Comparison of ENCODE assay signal across 14 cellular contexts in genomic region chr2:129903586-129904425, GRCh38.
DNase-seq lines count a peak whose midpoint lies in the region; ATAC-seq lines count a peak whose summit lies in the region.
"Had no signal": no experiment of that assay in that cellular context is flagged by ENCODE, and none has a peak within 500 bp of the region (broad histone marks: within the 10 kb centered on the region; RNA-seq: fewer than 3 reads in every experiment).

No MANE protein-coding gene starts in this region.

- H3K4me3 Mint-ChIP-seq in activated T-helper 1 cell treated with anti-CD3 and anti-CD28 coated beads, Interleukin-12 subunit alpha, Interleukin-12 subunit beta, Interleukin-2, Interleukin-4 antibody, amounts not matched to agents 30 ng/mL and 10 ng/mL and 1 ng/mL, durations not matched to agents 14 hours and 24 hours and 36 hours: no peak overlapping the region
- H3K4me3 Mint-ChIP-seq: CD8-positive, alpha-beta T cell had no signal

- intact Hi-C loops in activated T-helper 1 cell treated with anti-CD3 and anti-CD28 coated beads, Interleukin-12 subunit alpha, Interleukin-12 subunit beta, Interleukin-2, Interleukin-4 antibody, amounts not matched to agents 30 ng/mL and 10 ng/mL and 1 ng/mL, durations not matched to agents 14 hours and 24 hours and 36 hours (cut with micrococcal nuclease): no loop called here

- no peaks in the 10 kb centered on the region for H3K4me1 Mint-ChIP-seq in activated T-helper 1 cell treated with anti-CD3 and anti-CD28 coated beads, Interleukin-12 subunit alpha, Interleukin-12 subunit beta, Interleukin-2, Interleukin-4 antibody, amounts not matched to agents 30 ng/mL and 10 ng/mL and 1 ng/mL, durations not matched to agents 14 hours and 24 hours and 36 hours (ENCODE audit: low read depth)

- peak; percentile 39 for DNase-seq in ELF-1 (ENCODE audit: low read depth, low spot score)
- DNase-seq in ecto neural progenitor cell (ENCODE audit: low spot score): peak; percentile 65
- peak; percentile 24 for DNase-seq in pons (ENCODE audit: low spot score)
- DNase-seq in NCI-H510A (lab: John Stamatoyannopoulos, UW): no peak
- DNase-seq in activated T-helper 1 cell treated with anti-CD3 and anti-CD28 coated beads, Interleukin-12 subunit alpha, Interleukin-12 subunit beta, Interleukin-2, Interleukin-4 antibody, amounts not matched to agents 30 ng/mL and 10 ng/mL and 1 ng/mL, durations not matched to agents 14 hours and 24 hours and 36 hours (ENCODE audit: low spot score): no peak
- DNase-seq: activated T-cell treated with anti-CD3 and anti-CD28 coated beads, Interleukin-2, amount 50 U/mL, for 1 hour; amniotic stem cell; KBM-7; NCI-H146; stimulated activated CD4-positive, alpha-beta T cell treated with anti-CD3 and anti-CD28 coated beads, Interleukin-4, amount 100 ng/mL, for 24 hours; stimulated activated naive CD4-positive, alpha-beta T cell treated with Interleukin-2 at 50 U/mL for 16 hours had no signal

- ATAC-seq in HG03432 (IDR thresholded peaks at IDR 0.05; ENCODE audit: unreplicated experiment) (peak; percentile 49), GM19452 (IDR thresholded peaks at IDR 0.05; ENCODE audit: unreplicated experiment) (no peak)
- ATAC-seq: CD8-positive, alpha-beta T cell had no signal

- no peaks in the 10 kb centered on the region for H3K36me3 Mint-ChIP-seq in activated T-helper 1 cell treated with anti-CD3 and anti-CD28 coated beads, Interleukin-12 subunit alpha, Interleukin-12 subunit beta, Interleukin-2, Interleukin-4 antibody, amounts not matched to agents 30 ng/mL and 10 ng/mL and 1 ng/mL, durations not matched to agents 14 hours and 24 hours and 36 hours (ENCODE audit: low read depth)
- H3K36me3 Mint-ChIP-seq: CD8-positive, alpha-beta T cell had no signal

- no peaks in the 10 kb centered on the region for H3K9me3 Mint-ChIP-seq in activated T-helper 1 cell treated with anti-CD3 and anti-CD28 coated beads, Interleukin-12 subunit alpha, Interleukin-12 subunit beta, Interleukin-2, Interleukin-4 antibody, amounts not matched to agents 30 ng/mL and 10 ng/mL and 1 ng/mL, durations not matched to agents 14 hours and 24 hours and 36 hours
- H3K9me3 Mint-ChIP-seq: CD8-positive, alpha-beta T cell had no signal

- H3K27me3 Mint-ChIP-seq in activated T-helper 1 cell treated with anti-CD3 and anti-CD28 coated beads, Interleukin-12 subunit alpha, Interleukin-12 subunit beta, Interleukin-2, Interleukin-4 antibody, amounts not matched to agents 30 ng/mL and 10 ng/mL and 1 ng/mL, durations not matched to agents 14 hours and 24 hours and 36 hours (ENCODE audit: insufficient read depth): peaks cover 4% of the 10 kb centered on the region

- H3K27ac Mint-ChIP-seq in activated T-helper 1 cell treated with anti-CD3 and anti-CD28 coated beads, Interleukin-12 subunit alpha, Interleukin-12 subunit beta, Interleukin-2, Interleukin-4 antibody, amounts not matched to agents 30 ng/mL and 10 ng/mL and 1 ng/mL, durations not matched to agents 14 hours and 24 hours and 36 hours: no peak overlapping the region
- H3K27ac Mint-ChIP-seq: CD8-positive, alpha-beta T cell had no signal

Comparison
In these comparisons a context has a peak if more than half of its experiments do, and no peak if none do; other contexts are left out.
1. DNase-seq: peak in ELF-1 (single experiment), ecto neural progenitor cell (single experiment) and pons (single experiment); none in NCI-H510A (single experiment) and activated T-helper 1 cell treated with anti-CD3 and anti-CD28 coated beads, Interleukin-12 subunit alpha, Interleukin-12 subunit beta, Interleukin-2, Interleukin-4 antibody, amounts not matched to agents 30 ng/mL and 10 ng/mL and 1 ng/mL, durations not matched to agents 14 hours and 24 hours and 36 hours (single experiment).